In the genomic region with DNA sequence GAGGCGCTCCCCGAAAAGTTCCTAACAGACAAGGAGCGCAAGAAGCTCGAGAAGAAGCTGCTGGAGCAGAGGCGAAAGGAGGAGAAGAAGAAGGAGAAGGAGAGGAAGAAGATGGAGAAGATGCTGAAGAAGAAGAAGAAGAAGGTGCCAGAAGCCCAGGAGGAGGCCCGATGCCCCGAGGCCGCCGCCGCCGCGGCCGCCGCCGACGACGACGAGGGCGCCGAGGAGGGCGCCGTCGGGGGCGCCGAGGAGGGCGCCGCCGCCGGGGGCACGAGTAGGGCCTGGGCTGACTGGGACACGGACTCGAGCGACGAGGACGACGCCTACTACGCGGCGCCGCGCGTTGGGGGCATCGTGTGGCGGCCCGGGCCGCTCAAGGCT, we compare ENCODE assay signal across 8 cellular contexts. TPM values are rescaled to one million over a fixed set of nuclear protein-coding genes. Genes with fewer than 3 reads are reported as not detected.
A peak's percentile ranks its signal among the peaks of the same experiment; 100 is the strongest.
DNase-seq lines count a peak whose midpoint lies in the region; ATAC-seq and TF ChIP-seq lines count a peak whose summit lies in the region.

No MANE protein-coding gene starts in this region.

- TF ChIP-seq CTCF in OCI-LY1 (IDR thresholded peaks at IDR 0.05; ENCODE audit: low read length) (no peak), epithelial cell of esophagus (IDR thresholded peaks at IDR 0.05; ENCODE audit: insufficient read depth, low read depth, low read length, missing control alignments) (no peak), osteocyte (IDR thresholded peaks at IDR 0.05) (no peak)

- no peaks in the 10 kb centered on the region for H4K20me1 ChIP-seq in OCI-LY1 (ENCODE audit: insufficient read depth, low read length)

- H3K4me1 Mint-ChIP-seq in osteocyte (ENCODE audit: unreplicated experiment), result peaks cover 27% of the 10 kb centered on the region

- H3K4me1 ChIP-seq in ES-I3 (ENCODE audit: insufficient read depth, low read length) (peaks cover 17% of the 10 kb centered on the region), OCI-LY1 (ENCODE audit: insufficient read depth, low read length, severe bottlenecking) (peaks cover 34% of the 10 kb centered on the region)

- DNase-seq in epithelial cell of esophagus (ENCODE audit: low read depth) (no peak), osteocyte (ENCODE audit: extremely low spot score, unreplicated experiment) (no peak), ACHN (no peak)

- ATAC-seq in HG03378 (IDR thresholded peaks at IDR 0.05; ENCODE audit: unreplicated experiment), result no peak
- ATAC-seq in GM18907 (IDR thresholded peaks at IDR 0.05; ENCODE audit: unreplicated experiment), result no peak
- no peak for ATAC-seq in GM21528 (IDR thresholded peaks at IDR 0.05; ENCODE audit: low FRiP score, unreplicated experiment)

- no peaks in the 10 kb centered on the region; the same call in 1 of the 2 replicates for H3K9me3 ChIP-seq in ES-I3 (ENCODE audit: control insufficient read depth, insufficient read depth, low read length)
- no peaks in the 10 kb centered on the region for H3K9me3 ChIP-seq in OCI-LY1 (ENCODE audit: low read length)

- no peaks in the 10 kb centered on the region for H3K36me3 Mint-ChIP-seq in osteocyte (ENCODE audit: unreplicated experiment)

- no peaks in the 10 kb centered on the region for H3K36me3 ChIP-seq in ES-I3 (ENCODE audit: insufficient read depth, low read length)
- H3K36me3 ChIP-seq in OCI-LY1 (ENCODE audit: insufficient read depth, low read length), result peaks cover 1% of the 10 kb centered on the region; the same call in 1 of the 2 replicates

- H3F3A ChIP-seq in OCI-LY1 (ENCODE audit: insufficient read depth, low read length), result 0 out of 2 replicates have a peak, but pooled peaks cover 4% of the 10 kb centered on the region

- peak overlapping the region; percentile 81 for H3K4me3 Mint-ChIP-seq in osteocyte (ENCODE audit: unreplicated experiment)

- H3K9ac ChIP-seq in ES-I3 (ENCODE audit: low read depth, low read length) (peak overlapping the region; percentile 94), OCI-LY1 (ENCODE audit: low read length) (peak overlapping the region; percentile 81)

- H3K4me3 ChIP-seq in OCI-LY1 (ENCODE audit: low read depth, low read length, poor library complexity, severe bottlenecking) (peak overlapping the region; percentile 69), epithelial cell of esophagus (ENCODE audit: low read length) (peak overlapping the region; percentile 53)

- H3K27me3 ChIP-seq in OCI-LY1 (ENCODE audit: insufficient read depth, low read length), result no peaks in the 10 kb centered on the region

- no peak overlapping the region for H2AFZ ChIP-seq in OCI-LY1 (ENCODE audit: low read length)

- in situ Hi-C loops in ACHN (cut with HindIII; ENCODE audit: low pct_ligation_motif_present, low pct_unique_long_range_greater_than_20kb, low sequenced_read_pairs), result no loop called here

- H3K9me3 Mint-ChIP-seq in osteocyte (ENCODE audit: unreplicated experiment), result no peaks in the 10 kb centered on the region

- peak overlapping the region; percentile 82 for H3K27ac ChIP-seq in OCI-LY1 (ENCODE audit: low read depth, low read length, poor library complexity, severe bottlenecking)

- H3K27me3 Mint-ChIP-seq in osteocyte (ENCODE audit: unreplicated experiment), result no peaks in the 10 kb centered on the region

- H3K27ac Mint-ChIP-seq in osteocyte (ENCODE audit: unreplicated experiment), result peak overlapping the region; percentile 85

- peak overlapping the region; percentile 91 for H3K4me2 ChIP-seq in OCI-LY1 (ENCODE audit: low read length)

- peaks cover 29% of the 10 kb centered on the region for H3K79me2 ChIP-seq in OCI-LY1 (ENCODE audit: insufficient read depth, low read length)

- no peaks in the 10 kb centered on the region for H3K9me2 ChIP-seq in OCI-LY1 (ENCODE audit: low read depth, low read length)

RNA-seq across cellular contexts. Expression of gene GNAS, which starts 37.5 kb away (rescaled TPM):
- 1,150 and 1,173 TPM in 2 replicates for total RNA-seq in osteocyte

RNA-seq across cellular contexts. Expression of gene GNAS-AS1, which starts 39.4 kb away (rescaled TPM):
- total RNA-seq in osteocyte, result 1.5 and 2.0 TPM in 2 replicates
